In genomic region chr2:222769941-222770340, GRCh38 we compare ENCODE assay signal across 5 cellular contexts.
"Had no signal": no experiment of that assay in that cellular context is flagged by ENCODE, and none has a peak within 500 bp of the region (broad histone marks: within the 10 kb centered on the region; RNA-seq: fewer than 3 reads in every experiment).

No MANE protein-coding gene starts in this region.

- DNase-seq: GM23248, GOT3, H7, HFFc6 had no signal

- H3K4me3 ChIP-seq: GM23248, HAP-1 had no signal
